In genomic region chr3:24485511-24485910, GRCh38 we compare ENCODE assay signal across 20 cellular contexts. TPM values are rescaled to one million over a fixed set of nuclear protein-coding genes. Genes with fewer than 3 reads are reported as not detected.
DNase-seq lines count a peak whose midpoint lies in the region; ATAC-seq and TF ChIP-seq lines count a peak whose summit lies in the region.
"Had no signal": no experiment of that assay in that cellular context is flagged by ENCODE, and none has a peak within 500 bp of the region (broad histone marks: within the 10 kb centered on the region; RNA-seq: fewer than 3 reads in every experiment).

No MANE protein-coding gene starts in this region.

- POLR2A ChIA-PET in CD8-positive, alpha-beta memory T cell (lab: Charles Lee): no interaction called here

- no peaks in the 10 kb centered on the region for H3K27me3 Mint-ChIP-seq in CD8-positive, alpha-beta memory T cell
- H3K27me3 Mint-ChIP-seq: CD4-positive, CD25-positive, alpha-beta regulatory T cell had no signal

- H3K4me1 Mint-ChIP-seq in CD8-positive, alpha-beta memory T cell: no peaks in the 10 kb centered on the region
- H3K4me1 Mint-ChIP-seq: CD4-positive, CD25-positive, alpha-beta regulatory T cell had no signal

- H3K27ac Mint-ChIP-seq in CD8-positive, alpha-beta memory T cell: no peak overlapping the region
- H3K27ac Mint-ChIP-seq: CD4-positive, CD25-positive, alpha-beta regulatory T cell had no signal

- H3K36me3 Mint-ChIP-seq in CD8-positive, alpha-beta memory T cell: no peaks in the 10 kb centered on the region
- H3K36me3 Mint-ChIP-seq: CD4-positive, CD25-positive, alpha-beta regulatory T cell had no signal

- no peak overlapping the region for H3K27ac ChIP-seq in thoracic aorta
- no peak overlapping the region for H3K27ac ChIP-seq in CD8-positive, alpha-beta memory T cell (ENCODE audit: low read depth, low read length)
- H3K27ac ChIP-seq: HL-60, PC-9 had no signal

- H3K9me3 Mint-ChIP-seq in CD8-positive, alpha-beta memory T cell: peaks cover 0 to 2% (median 0%) of the 10 kb centered on the region in 5 donors
- H3K9me3 Mint-ChIP-seq: CD4-positive, CD25-positive, alpha-beta regulatory T cell had no signal

- H3K36me3 ChIP-seq in adipocyte (ENCODE audit: control insufficient read depth, insufficient read depth, low read length, severe bottlenecking) (no peaks in the 10 kb centered on the region), thoracic aorta (no peaks in the 10 kb centered on the region)
- H3K36me3 ChIP-seq in CD8-positive, alpha-beta memory T cell (ENCODE audit: insufficient read depth, low read length): no peaks in the 10 kb centered on the region

- no peaks in the 10 kb centered on the region for H3K9me3 ChIP-seq in adipocyte (ENCODE audit: control insufficient read depth, low read length)
- no peaks in the 10 kb centered on the region for H3K9me3 ChIP-seq in thoracic aorta
- no peaks in the 10 kb centered on the region for H3K9me3 ChIP-seq in CD8-positive, alpha-beta memory T cell (ENCODE audit: low read length)

- H3K4me1 ChIP-seq in adipocyte (ENCODE audit: control insufficient read depth, insufficient read depth, low read length) (peaks cover 49% of the 10 kb centered on the region), thoracic aorta (ENCODE audit: control insufficient read depth in 1 of 2, low read depth in 2 of 2) (peaks cover 47 to 78% of the 10 kb centered on the region in 2 donors)
- no peaks in the 10 kb centered on the region for H3K4me1 ChIP-seq in CD8-positive, alpha-beta memory T cell (ENCODE audit: insufficient read depth, low read length)

- CTCF ChIA-PET in CD8-positive, alpha-beta memory T cell (lab: Charles Lee): no interaction called here

- ATAC-seq in thoracic aorta (ENCODE audit: insufficient number of reproducible peaks, low FRiP score, low read depth) (no peak), GM18520 (IDR thresholded peaks at IDR 0.05; ENCODE audit: unreplicated experiment) (no peak)
- ATAC-seq: HCT116, SK-N-SH treated with all-trans-retinoic acid at 6 μM for 48 hours had no signal

- H3K4me3 ChIP-seq in adipocyte (ENCODE audit: low read length): peak overlapping the region; percentile 20
- H3K4me3 ChIP-seq in thoracic aorta: peak overlapping the region; percentile 16
- no peak overlapping the region for H3K4me3 ChIP-seq in CD8-positive, alpha-beta memory T cell (ENCODE audit: low read length)
- H3K4me3 ChIP-seq: PC-9 had no signal

- no peak overlapping the region for H3K9ac ChIP-seq in adipocyte (ENCODE audit: low read length)

- no peaks in the 10 kb centered on the region for H3K27me3 ChIP-seq in adipocyte (replicated peaks; ENCODE audit: control insufficient read depth, insufficient read depth, low read length)
- no peaks in the 10 kb centered on the region for H3K27me3 ChIP-seq in thoracic aorta (replicated peaks; ENCODE audit: insufficient read depth)
- H3K27me3 ChIP-seq in CD8-positive, alpha-beta memory T cell (ENCODE audit: insufficient read depth, low read length, poor library complexity, severe bottlenecking): no peaks in the 10 kb centered on the region

- no peak overlapping the region for H3K4me3 Mint-ChIP-seq in CD8-positive, alpha-beta memory T cell
- H3K4me3 Mint-ChIP-seq: CD4-positive, CD25-positive, alpha-beta regulatory T cell had no signal

- DNase-seq in HCEC 1CT (peak; percentile 61), adipocyte (ENCODE audit: low read depth) (no peak), kidney tubule cell (ENCODE audit: low spot score) (peak; percentile 47), thoracic aorta (ENCODE audit: low spot score) (no peak), NCI-H2171 treated with DMSO at 0.1 percent for 48 hours (lab: John Stamatoyannopoulos, UW) (no peak)
- DNase-seq in CD8-positive, alpha-beta memory T cell: no peak
- DNase-seq: Calu3; CD4-positive, CD25-positive, alpha-beta regulatory T cell; DMS79; KBM-7; NCI-H1092; NCI-H2107; NCI-H345; NCI-H526 treated with DMSO at 0.1 percent for 48 hours; PC-9; SHP77 had no signal

- no peak for TF ChIP-seq CTCF in thoracic aorta (IDR thresholded peaks at IDR 0.05)

RNA-seq across cellular contexts. Expression of gene THRB, which starts 9.1 kb away (rescaled TPM):
- 10 to 100 TPM; 40.3 to 65.6 TPM for total RNA-seq in thoracic aorta
- total RNA-seq in CD8-positive, alpha-beta memory T cell: not detected
- polyA plus RNA-seq in CD8-positive, alpha-beta memory T cell: not detected
- polyA plus RNA-seq: CD4-positive, CD25-positive, alpha-beta regulatory T cell had no signal

Comparison
In these comparisons a context has a peak if more than half of its experiments do, and no peak if none do; other contexts are left out.
1. DNase-seq: peak in HCEC 1CT (single experiment) and kidney tubule cell (single experiment); none in adipocyte (single experiment), thoracic aorta (single experiment), NCI-H2171 treated with DMSO at 0.1 percent for 48 hours (single experiment) and CD8-positive, alpha-beta memory T cell (0 of 5).
2. RNA of gene THRB, which starts 9.1 kb away (total RNA-seq): 40.3 to 65.6 TPM in thoracic aorta; not detected in CD8-positive, alpha-beta memory T cell; every median in the first group is over 10 times any median in the second.